Comparison of ENCODE assay signal across 10 cellular contexts in the genomic region with DNA sequence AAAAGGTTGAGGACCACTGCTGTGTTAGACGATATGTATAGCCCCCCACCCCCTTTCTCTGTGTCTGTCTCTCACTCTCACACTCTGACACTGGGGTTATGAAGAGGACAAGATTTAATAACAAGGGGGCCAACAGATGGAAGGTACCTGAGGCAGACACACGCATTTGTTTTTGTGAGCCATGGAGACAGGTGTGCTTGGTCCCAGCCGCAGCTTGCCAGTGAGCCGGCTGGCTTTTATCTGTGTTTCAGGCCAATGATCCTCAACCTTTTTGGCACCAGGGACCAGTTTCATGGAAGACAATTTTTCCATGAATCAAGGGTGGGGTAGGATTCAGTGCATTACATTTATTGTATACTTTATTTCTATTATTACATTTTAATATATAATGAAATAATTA.
"Had no signal": no experiment of that assay in that cellular context is flagged by ENCODE, and none has a peak within 500 bp of the region (broad histone marks: within the 10 kb centered on the region; RNA-seq: fewer than 3 reads in every experiment).

No MANE protein-coding gene starts in this region.

- H3K9me3 ChIP-seq: HAP-1 had no signal

- H3K9me3 Mint-ChIP-seq: GM23338 had no signal

- H3K36me3 ChIP-seq: HAP-1 had no signal

- H3K4me1 Mint-ChIP-seq: IgD-negative memory B cell had no signal

- H3K4me2 ChIP-seq: GM23338 had no signal

- H3K4me3 ChIP-seq: GM23338, HAP-1 had no signal

- H3K27ac ChIP-seq: HL-60 had no signal

- H3K36me3 Mint-ChIP-seq: IgD-negative memory B cell had no signal

- H3K4me3 Mint-ChIP-seq: GM23338, HFFc6, IgD-negative memory B cell had no signal

- H3K27ac Mint-ChIP-seq: GM23338, HFFc6, IgD-negative memory B cell had no signal

- H3K4me1 ChIP-seq: HAP-1 had no signal

- H2AFZ ChIP-seq: GM23338 had no signal

- DNase-seq: HFFc6, KBM-7 had no signal

- FAIRE-seq: H1, H54, HepG2 had no signal

- ATAC-seq: GM23338, HCT116, HepG2 had no signal
